In genomic region chr11:86360775-86361395, GRCh38 we compare ENCODE assay signal across 11 cellular contexts. TPM values are rescaled to one million over a fixed set of nuclear protein-coding genes. Genes with fewer than 3 reads are reported as not detected.
DNase-seq lines count a peak whose midpoint lies in the region; ATAC-seq, FAIRE-seq and TF ChIP-seq lines count a peak whose summit lies in the region.
"Had no signal": no experiment of that assay in that cellular context is flagged by ENCODE, and none has a peak within 500 bp of the region (broad histone marks: within the 10 kb centered on the region; RNA-seq: fewer than 3 reads in every experiment).

No MANE protein-coding gene starts in this region.

- peak; percentile 3 for DNase-seq in NCI-H2227 (lab: John Stamatoyannopoulos, UW; ENCODE audit: unreplicated experiment)
- DNase-seq in NCI-H2227 treated with DMSO at 0.1 percent for 48 hours (lab: John Stamatoyannopoulos, UW): no peak
- peak; percentile 72 for DNase-seq in OCI-M1 (lab: John Stamatoyannopoulos, UW)
- DNase-seq in fibroblast of lung (ENCODE audit: low read depth in 2 of 2): peak; percentile 50 to 73
- peak; percentile 6 for DNase-seq in small intestine
- no peak for DNase-seq in adrenal gland
- no peak for DNase-seq in AML-193 (lab: John Stamatoyannopoulos, UW)
- DNase-seq: activated CD8-positive, alpha-beta memory T cell treated with anti-CD3 and anti-CD28 coated beads, Interleukin-2, amount 50 U/mL, for 4 hours; BE2C; pancreas had no signal

- H3K4me1 ChIP-seq in fibroblast of lung (ENCODE audit: control insufficient read depth, extremely low read depth, insufficient read depth, low read length) (peaks cover 2% of the 10 kb centered on the region), small intestine (ENCODE audit: control insufficient read depth in 2 of 2, insufficient read depth in 1 of 2, low read depth in 1 of 2, low read length in 1 of 2) (no peaks in the 10 kb centered on the region), adrenal gland (replicated peaks in 1 of 2) (no peaks in the 10 kb centered on the region)
- H3K4me1 ChIP-seq: BE2C, pancreas had no signal

- no peak for ATAC-seq in GM19455 (IDR thresholded peaks at IDR 0.05; ENCODE audit: unreplicated experiment)
- ATAC-seq: pancreas had no signal

- 61 to 74% (median 72%) methylated on average over 2 of the region's 2 CpGs for WGBS in small intestine, 3 donors
- 55 to 66% (median 62%) methylated on average over 2 of the region's 2 CpGs for WGBS in adrenal gland, 4 donors

- H3K9me3 ChIP-seq in fibroblast of lung (ENCODE audit: control insufficient read depth, insufficient read depth, low read depth, low read length) (no peaks in the 10 kb centered on the region), small intestine (ENCODE audit: control insufficient read depth, low read depth) (no peaks in the 10 kb centered on the region), adrenal gland (replicated peaks in 1 of 3) (peaks cover 0 to 6% (median 0%) of the 10 kb centered on the region in 3 donors)
- H3K9me3 ChIP-seq: BE2C, pancreas had no signal

- FAIRE-seq in small intestine (lab: Jason Lieb, UNC): no peak
- FAIRE-seq: pancreas had no signal

- no peak overlapping the region for H2AFZ ChIP-seq in fibroblast of lung (ENCODE audit: low read length)

- no peak overlapping the region for H3K27ac ChIP-seq in fibroblast of lung (ENCODE audit: insufficient read depth, low read length)
- no peak overlapping the region for H3K27ac ChIP-seq in small intestine (ENCODE audit: low read depth in 1 of 2, low read length in 1 of 2)
- H3K27ac ChIP-seq in adrenal gland: no peak overlapping the region
- H3K27ac ChIP-seq: pancreas had no signal

- no peak overlapping the region for H3K4me3 ChIP-seq in fibroblast of lung (replicated peaks in 1 of 4; ENCODE audit: control extremely low read depth in 1 of 4, insufficient read depth in 1 of 4, low read depth in 3 of 4, low read length in 4 of 4)
- H3K4me3 ChIP-seq in small intestine (ENCODE audit: low read depth in 1 of 2, low read length in 2 of 2): no peak overlapping the region
- no peak overlapping the region for H3K4me3 ChIP-seq in adrenal gland
- H3K4me3 ChIP-seq: pancreas had no signal

- H3K27me3 ChIP-seq in fibroblast of lung (ENCODE audit: control insufficient read depth, insufficient read depth, low read length) (no peaks in the 10 kb centered on the region), small intestine (ENCODE audit: control insufficient read depth in 2 of 2, insufficient read depth in 2 of 2, low read length in 2 of 2) (no peaks in the 10 kb centered on the region), adrenal gland (no peaks in the 10 kb centered on the region)
- H3K27me3 ChIP-seq: pancreas had no signal

- H3K9ac ChIP-seq in fibroblast of lung (ENCODE audit: insufficient read depth, low read length): no peak overlapping the region

- H3K79me2 ChIP-seq in fibroblast of lung (ENCODE audit: control insufficient read depth, insufficient read depth, low read length): no peaks in the 10 kb centered on the region

- no peak for TF ChIP-seq POLR2A in adrenal gland (IDR thresholded peaks at IDR 0.05)

- H4K20me1 ChIP-seq in fibroblast of lung (ENCODE audit: control insufficient read depth, extremely low read depth, insufficient read depth, low read length): no peaks in the 10 kb centered on the region

- TF ChIP-seq CTCF in fibroblast of lung (conservative IDR thresholded peaks at IDR 0.05 in 1 of 2, IDR thresholded peaks at IDR 0.05 in 1 of 2; ENCODE audit: low read depth in 1 of 2, low read length in 2 of 2): peak; percentile 33 to 52
- TF ChIP-seq CTCF in adrenal gland (IDR thresholded peaks at IDR 0.05): peak in 3 of 6 experiments; percentile 28 to 33 (median 33)

- no peak overlapping the region for H3K4me2 ChIP-seq in fibroblast of lung (ENCODE audit: extremely low read depth, insufficient read depth, low read length)

- intact Hi-C loops in adrenal gland (cut with DNase I): no loop called here

- H3K36me3 ChIP-seq in fibroblast of lung (ENCODE audit: control insufficient read depth, insufficient read depth, low read length): no peaks in the 10 kb centered on the region
- H3K36me3 ChIP-seq in small intestine (ENCODE audit: control insufficient read depth in 2 of 2, insufficient read depth in 2 of 2, low read length in 2 of 2): no peaks in the 10 kb centered on the region
- no peaks in the 10 kb centered on the region for H3K36me3 ChIP-seq in adrenal gland (replicated peaks in 1 of 2)
- H3K36me3 ChIP-seq: BE2C, pancreas had no signal

RNA-seq across cellular contexts. Expression of gene CCDC81, which starts 13.8 kb away (rescaled TPM):
- total RNA-seq in fibroblast of lung (0.26 and 0.66 TPM in 2 replicates), adrenal gland (1 to 10 TPM in 2 of 8 donors, under 1 TPM in 4, not detected in 2; 0.18 to 3.0 (median 0.50) TPM)
- polyA plus RNA-seq in fibroblast of lung (0.76 and 7.0 TPM in 2 replicates), small intestine (under 1 TPM in 2 of 3 donors, not detected in 1; 0.13 to 0.22 TPM), adrenal gland (1 to 10 TPM in 1 of 3 donors, under 1 TPM in 2; 0.46 to 1.0 (median 0.80) TPM)
- polyA plus RNA-seq in fibroblast of lung (2012): 0.51 and 4.0 TPM in 2 replicates
- polyA minus RNA-seq in fibroblast of lung (ENCODE audit: low replicate concordance): not detected in 2 replicates

RNA-seq across cellular contexts. Expression of gene HIKESHI, which starts 58.8 kb away (rescaled TPM):
- total RNA-seq in fibroblast of lung: 73.2 and 74.3 TPM in 2 replicates
- 63.0 and 64.1 TPM in 2 replicates for polyA plus RNA-seq in fibroblast of lung
- 65.4 and 70.6 TPM in 2 replicates for polyA plus RNA-seq in fibroblast of lung (2012)
- 60.9 and 116 TPM in 2 replicates for polyA minus RNA-seq in fibroblast of lung (ENCODE audit: low replicate concordance)
- 10 to 100 TPM; 16.8 to 36.5 (median 21.1) TPM for polyA plus RNA-seq in small intestine
- total RNA-seq in adrenal gland: 10 to 100 TPM; 30.4 to 48.2 (median 33.4) TPM
- polyA plus RNA-seq in adrenal gland: 10 to 100 TPM; 38.0 to 47.8 (median 40.2) TPM

Comparison
In these comparisons a context has a peak if more than half of its experiments do, and no peak if none do; other contexts are left out.
1. DNase-seq: peak in NCI-H2227 (single experiment), OCI-M1 (single experiment), fibroblast of lung (2 of 2) and small intestine (single experiment); none in NCI-H2227 treated with DMSO at 0.1 percent for 48 hours (single experiment), adrenal gland (0 of 7) and AML-193 (0 of 2).